1 cellular context compared by ENCODE assay signal in genomic region chr1:166368030-166368429, GRCh38.
TF ChIP-seq lines count a peak whose summit lies in the region.

No MANE protein-coding gene starts in this region.

TF ChIP-seq in HepG2, 621 proteins besides CTCF, POLR2A, EP300 and RAD21 (continued from another document):
- TF ChIP-seq ZNF138 (CRISPR knock-in tag; IDR thresholded peaks at IDR 0.05; ENCODE audit: low read depth), result no peak
- TF ChIP-seq RAD51 (IDR thresholded peaks at IDR 0.05; ENCODE audit: borderline replicate concordance), result peak; percentile 86
TF ChIP-seq in HepG2: peak in this region for 2.
